27 cellular contexts compared by ENCODE assay signal in genomic region chr11:20310137-20310536, GRCh38. TPM values are rescaled to one million over a fixed set of nuclear protein-coding genes. Genes with fewer than 3 reads are reported as not detected.
A peak's percentile ranks its signal among the peaks of the same experiment; 100 is the strongest.
DNase-seq lines count a peak whose midpoint lies in the region.
"Had no signal": no experiment of that assay in that cellular context is flagged by ENCODE, and none has a peak within 500 bp of the region (broad histone marks: within the 10 kb centered on the region; RNA-seq: fewer than 3 reads in every experiment).

No MANE protein-coding gene starts in this region.

- no peaks in the 10 kb centered on the region for H3K36me3 ChIP-seq in SJCRH30
- H3K36me3 ChIP-seq: HAP-1, prostate gland had no signal

- CTCF ChIA-PET in activated naive CD4-positive, alpha-beta T cell treated with anti-CD3 and anti-CD28 coated beads for 36 hours (lab: Charles Lee) = no interaction called here

- no peak overlapping the region for H3K4me3 ChIP-seq in SJCRH30
- H3K4me3 ChIP-seq: body of pancreas, GM12878, HAP-1, prostate gland, skin epidermis had no signal

- no peaks in the 10 kb centered on the region for H3K4me1 Mint-ChIP-seq in activated naive CD4-positive, alpha-beta T cell treated with anti-CD3 and anti-CD28 coated beads for 36 hours (ENCODE audit: low read depth)
- H3K4me1 Mint-ChIP-seq: activated CD4-positive, alpha-beta memory T cell treated with anti-CD3 and anti-CD28 coated beads, Interleukin-2, amount 10 ng/mL, durations not matched to agents 7 days and 5 days; activated naive CD4-positive, alpha-beta T cell treated with anti-CD3 and anti-CD28 coated beads, Interleukin-2, amount 50 U/mL, for 24 hours; natural killer cell had no signal

- no peaks in the 10 kb centered on the region for H3K36me3 Mint-ChIP-seq in activated naive CD4-positive, alpha-beta T cell treated with anti-CD3 and anti-CD28 coated beads for 36 hours (ENCODE audit: low read depth)
- H3K36me3 Mint-ChIP-seq: activated naive CD4-positive, alpha-beta T cell treated with anti-CD3 and anti-CD28 coated beads, Interleukin-2, amount 50 U/mL, for 24 hours; natural killer cell had no signal

- H3K9me3 ChIP-seq in SJCRH30 (replicated peaks) = no peaks in the 10 kb centered on the region
- H3K9me3 ChIP-seq: body of pancreas, HAP-1, prostate gland had no signal

- peaks cover 58% of the 10 kb centered on the region for H3K4me1 ChIP-seq in SJCRH30
- H3K4me1 ChIP-seq: body of pancreas, HAP-1, prostate gland had no signal

- peak overlapping the region; percentile 63 for H3K27ac ChIP-seq in SJCRH30
- H3K27ac ChIP-seq: body of pancreas, epithelial cell of prostate, prostate gland, skin epidermis, VCaP had no signal

- no peak overlapping the region for H3K27ac Mint-ChIP-seq in activated naive CD4-positive, alpha-beta T cell treated with anti-CD3 and anti-CD28 coated beads for 36 hours
- H3K27ac Mint-ChIP-seq: activated CD4-positive, alpha-beta memory T cell treated with anti-CD3 and anti-CD28 coated beads, Interleukin-2, amount 10 ng/mL, durations not matched to agents 7 days and 5 days; activated naive CD4-positive, alpha-beta T cell treated with anti-CD3 and anti-CD28 coated beads, Interleukin-2, amount 50 U/mL, for 24 hours; natural killer cell had no signal

- H3K27me3 Mint-ChIP-seq in activated naive CD4-positive, alpha-beta T cell treated with anti-CD3 and anti-CD28 coated beads for 36 hours (ENCODE audit: low read depth) = peaks cover 7% of the 10 kb centered on the region

- no peaks in the 10 kb centered on the region for H3K9me3 Mint-ChIP-seq in activated naive CD4-positive, alpha-beta T cell treated with anti-CD3 and anti-CD28 coated beads for 36 hours
- H3K9me3 Mint-ChIP-seq: activated CD4-positive, alpha-beta memory T cell treated with anti-CD3 and anti-CD28 coated beads, Interleukin-2, amount 10 ng/mL, durations not matched to agents 7 days and 5 days; activated naive CD4-positive, alpha-beta T cell treated with anti-CD3 and anti-CD28 coated beads, Interleukin-2, amount 50 U/mL, for 24 hours; natural killer cell had no signal

- intact Hi-C loops in activated naive CD4-positive, alpha-beta T cell treated with anti-CD3 and anti-CD28 coated beads for 36 hours (cut with micrococcal nuclease) = no loop called here

- peak; percentile 16 for DNase-seq in NCI-H2029 (lab: John Stamatoyannopoulos, UW)
- DNase-seq in NCI-H2029 treated with DMSO at 0.1 percent for 48 hours (lab: John Stamatoyannopoulos, UW) = no peak
- peak; percentile 52 to 62 for DNase-seq in SJCRH30
- DNase-seq in hippocampal formation (lab: John Stamatoyannopoulos, UW) = peak; percentile 72 to 87
- peak; percentile 9 for DNase-seq in smooth muscle cell of the brain vasculature (ENCODE audit: low read depth, low spot score)
- no peak for DNase-seq in NCI-H446 treated with DMSO at 0.1 percent for 48 hours (lab: John Stamatoyannopoulos, UW)
- no peak for DNase-seq in activated naive CD4-positive, alpha-beta T cell treated with anti-CD3 and anti-CD28 coated beads for 36 hours
- DNase-seq in stimulated activated CD8-positive, alpha-beta memory T cell treated with anti-CD3 and anti-CD28 coated beads, Interleukin-4, amount 100 ng/mL, for 48 hours = no peak
- DNase-seq: activated CD4-positive, alpha-beta memory T cell treated with anti-CD3 and anti-CD28 coated beads, Interleukin-2, amount 10 ng/mL, durations not matched to agents 7 days and 5 days; activated T-cell treated with anti-CD3 and anti-CD28 coated beads, Interleukin-2, amount 50 U/mL, for 1 hour; body of pancreas; foreskin fibroblast; left cardiac atrium; mesendoderm; natural killer cell; NCI-H1436; NCI-H226; Right ventricle myocardium superior; stimulated activated CD4-positive, alpha-beta T cell treated with anti-CD3 and anti-CD28 coated beads, Interleukin-4, amount 100 ng/mL, for 1 hour; T-helper 1 cell had no signal

- no peaks in the 10 kb centered on the region for H3K27me3 ChIP-seq in SJCRH30
- H3K27me3 ChIP-seq: body of pancreas had no signal

- H3K4me3 Mint-ChIP-seq in activated naive CD4-positive, alpha-beta T cell treated with anti-CD3 and anti-CD28 coated beads for 36 hours = no peak overlapping the region
- H3K4me3 Mint-ChIP-seq: activated CD4-positive, alpha-beta memory T cell treated with anti-CD3 and anti-CD28 coated beads, Interleukin-2, amount 10 ng/mL, durations not matched to agents 7 days and 5 days; activated naive CD4-positive, alpha-beta T cell treated with anti-CD3 and anti-CD28 coated beads, Interleukin-2, amount 50 U/mL, for 24 hours; natural killer cell had no signal

RNA-seq across cellular contexts. Expression of gene HTATIP2, which starts 53.4 kb away (rescaled TPM):
- total RNA-seq in SJCRH30 (2014; rRNA removed; shearing (Covaris generic)) = 0.28 and 0.38 TPM in 2 replicates
- 10 to 100 TPM; 78.3 to 80.7 TPM for total RNA-seq in activated naive CD4-positive, alpha-beta T cell treated with anti-CD3 and anti-CD28 coated beads for 36 hours

Comparison
In these comparisons a context has a peak if more than half of its experiments do, and no peak if none do; other contexts are left out.
1. DNase-seq: peak in NCI-H2029 (single experiment), SJCRH30 (2 of 2), hippocampal formation (2 of 2) and smooth muscle cell of the brain vasculature (single experiment); none in NCI-H2029 treated with DMSO at 0.1 percent for 48 hours (single experiment), NCI-H446 treated with DMSO at 0.1 percent for 48 hours (single experiment), activated naive CD4-positive, alpha-beta T cell treated with anti-CD3 and anti-CD28 coated beads for 36 hours (single experiment) and stimulated activated CD8-positive, alpha-beta memory T cell treated with anti-CD3 and anti-CD28 coated beads, Interleukin-4, amount 100 ng/mL, for 48 hours (single experiment).
2. RNA of gene HTATIP2, which starts 53.4 kb away (total RNA-seq): 78.3 to 80.7 TPM in activated naive CD4-positive, alpha-beta T cell treated with anti-CD3 and anti-CD28 coated beads for 36 hours; 0.28 to 0.38 TPM in SJCRH30; every median in the first group is over 10 times any median in the second.